ENCODE assay signal across 1 cellular context in genomic region chr19:17475541-17476115, GRCh38.
A peak's percentile ranks its signal among the peaks of the same experiment; 100 is the strongest.
TF ChIP-seq lines count a peak whose summit lies in the region.

No MANE protein-coding gene starts in this region.

TF ChIP-seq in HepG2, 621 proteins besides CTCF, POLR2A, EP300 and RAD21 (continued from another document and continues in another):
- TF ChIP-seq, protein P1, sequence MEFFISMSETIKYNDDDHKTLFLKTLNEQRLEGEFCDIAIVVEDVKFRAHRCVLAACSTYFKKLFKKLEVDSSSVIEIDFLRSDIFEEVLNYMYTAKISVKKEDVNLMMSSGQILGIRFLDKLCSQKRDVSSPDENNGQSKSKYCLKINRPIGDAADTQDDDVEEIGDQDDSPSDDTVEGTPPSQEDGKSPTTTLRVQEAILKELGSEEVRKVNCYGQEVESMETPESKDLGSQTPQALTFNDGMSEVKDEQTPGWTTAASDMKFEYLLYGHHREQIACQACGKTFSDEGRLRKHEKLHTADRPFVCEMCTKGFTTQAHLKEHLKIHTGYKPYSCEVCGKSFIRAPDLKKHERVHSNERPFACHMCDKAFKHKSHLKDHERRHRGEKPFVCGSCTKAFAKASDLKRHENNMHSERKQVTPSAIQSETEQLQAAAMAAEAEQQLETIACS (CRISPR knock-in tag; IDR thresholded peaks at IDR 0.05), result no peak
- TF ChIP-seq NFYB (CRISPR knock-in tag; IDR thresholded peaks at IDR 0.05) (no peak), MTA1 (CRISPR knock-in tag; IDR thresholded peaks at IDR 0.05; ENCODE audit: borderline replicate concordance) (no peak), ZNF564 (CRISPR knock-in tag; IDR thresholded peaks at IDR 0.05) (no peak), PBX2 (CRISPR knock-in tag; IDR thresholded peaks at IDR 0.05) (no peak), ZNF326 (CRISPR knock-in tag; IDR thresholded peaks at IDR 0.05; ENCODE audit: borderline replicate concordance) (no peak), ZNF713 (CRISPR knock-in tag; IDR thresholded peaks at IDR 0.05) (no peak), ZNF292 (CRISPR knock-in tag; IDR thresholded peaks at IDR 0.05; ENCODE audit: borderline replicate concordance, low read depth) (0 out of 2 replicates have a peak, but pooled peaks have one; percentile 29), ZNF556 (CRISPR knock-in tag; IDR thresholded peaks at IDR 0.05; ENCODE audit: borderline replicate concordance) (no peak), CBX2 (IDR thresholded peaks at IDR 0.05; ENCODE audit: low read depth, low read length) (no peak), CBX2 (CRISPR knock-in tag; IDR thresholded peaks at IDR 0.05; ENCODE audit: low read depth) (no peak), ZNF570 (CRISPR knock-in tag; IDR thresholded peaks at IDR 0.05; ENCODE audit: borderline replicate concordance) (no peak), ARID3A (IDR thresholded peaks at IDR 0.05; ENCODE audit: low read depth, low read length) (no peak), SETDB1 (CRISPR knock-in tag; IDR thresholded peaks at IDR 0.05; ENCODE audit: borderline replicate concordance) (no peak), FOXC1 (CRISPR knock-in tag; IDR thresholded peaks at IDR 0.05; ENCODE audit: borderline replicate concordance) (no peak), ZNF546 (CRISPR knock-in tag; conservative IDR thresholded peaks at IDR 0.05) (no peak), ZNF598 (CRISPR knock-in tag; IDR thresholded peaks at IDR 0.05; ENCODE audit: borderline replicate concordance) (no peak), FOXJ3 (CRISPR knock-in tag; IDR thresholded peaks at IDR 0.05; ENCODE audit: borderline replicate concordance) (no peak), ZNF780A (CRISPR knock-in tag; IDR thresholded peaks at IDR 0.05) (no peak), ZFP41 (CRISPR knock-in tag; IDR thresholded peaks at IDR 0.05; ENCODE audit: borderline replicate concordance) (no peak), HNRNPL (IDR thresholded peaks at IDR 0.05; ENCODE audit: low read depth, low read length) (peak; percentile 96), RARG (CRISPR knock-in tag; IDR thresholded peaks at IDR 0.05; ENCODE audit: low read depth) (no peak), MXI1 (IDR thresholded peaks at IDR 0.05; ENCODE audit: borderline replicate concordance, low read depth, low read length) (peak; percentile 49; the same call in 1 of the 3 replicates), RBFOX2 (IDR thresholded peaks at IDR 0.05; ENCODE audit: low read depth, low read length) (peak; percentile 29; the same call in 1 of the 2 replicates), GATA4 (IDR thresholded peaks at IDR 0.05; ENCODE audit: borderline replicate concordance, low read depth) (no peak), BORCS8-MEF2B (CRISPR knock-in tag; IDR thresholded peaks at IDR 0.05) (no peak), DPF2 (CRISPR knock-in tag; IDR thresholded peaks at IDR 0.05; ENCODE audit: borderline replicate concordance, low read depth) (0 out of 2 replicates have a peak, but pooled peaks have one; percentile 30), NPAS2 (CRISPR knock-in tag; IDR thresholded peaks at IDR 0.05; ENCODE audit: borderline replicate concordance) (no peak), KLF12 (CRISPR knock-in tag; IDR thresholded peaks at IDR 0.05; ENCODE audit: borderline replicate concordance) (no peak), ZNF619 (CRISPR knock-in tag; IDR thresholded peaks at IDR 0.05) (no peak; the same call in 1 of the 2 replicates), ZNF549 (CRISPR knock-in tag; IDR thresholded peaks at IDR 0.05) (no peak), KDM5B (CRISPR knock-in tag; IDR thresholded peaks at IDR 0.05; ENCODE audit: borderline replicate concordance) (no peak)
- TF ChIP-seq, protein P2, sequence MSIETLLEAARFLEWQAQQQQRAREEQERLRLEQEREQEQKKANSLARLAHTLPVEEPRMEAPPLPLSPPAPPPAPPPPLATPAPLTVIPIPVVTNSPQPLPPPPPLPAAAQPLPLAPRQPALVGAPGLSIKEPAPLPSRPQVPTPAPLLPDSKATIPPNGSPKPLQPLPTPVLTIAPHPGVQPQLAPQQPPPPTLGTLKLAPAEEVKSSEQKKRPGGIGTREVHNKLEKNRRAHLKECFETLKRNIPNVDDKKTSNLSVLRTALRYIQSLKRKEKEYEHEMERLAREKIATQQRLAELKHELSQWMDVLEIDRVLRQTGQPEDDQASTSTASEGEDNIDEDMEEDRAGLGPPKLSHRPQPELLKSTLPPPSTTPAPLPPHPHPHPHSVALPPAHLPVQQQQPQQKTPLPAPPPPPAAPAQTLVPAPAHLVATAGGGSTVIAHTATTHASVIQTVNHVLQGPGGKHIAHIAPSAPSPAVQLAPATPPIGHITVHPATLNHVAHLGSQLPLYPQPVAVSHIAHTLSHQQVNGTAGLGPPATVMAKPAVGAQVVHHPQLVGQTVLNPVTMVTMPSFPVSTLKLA (IDR thresholded peaks at IDR 0.05), result no peak
- TF ChIP-seq, protein P3, sequence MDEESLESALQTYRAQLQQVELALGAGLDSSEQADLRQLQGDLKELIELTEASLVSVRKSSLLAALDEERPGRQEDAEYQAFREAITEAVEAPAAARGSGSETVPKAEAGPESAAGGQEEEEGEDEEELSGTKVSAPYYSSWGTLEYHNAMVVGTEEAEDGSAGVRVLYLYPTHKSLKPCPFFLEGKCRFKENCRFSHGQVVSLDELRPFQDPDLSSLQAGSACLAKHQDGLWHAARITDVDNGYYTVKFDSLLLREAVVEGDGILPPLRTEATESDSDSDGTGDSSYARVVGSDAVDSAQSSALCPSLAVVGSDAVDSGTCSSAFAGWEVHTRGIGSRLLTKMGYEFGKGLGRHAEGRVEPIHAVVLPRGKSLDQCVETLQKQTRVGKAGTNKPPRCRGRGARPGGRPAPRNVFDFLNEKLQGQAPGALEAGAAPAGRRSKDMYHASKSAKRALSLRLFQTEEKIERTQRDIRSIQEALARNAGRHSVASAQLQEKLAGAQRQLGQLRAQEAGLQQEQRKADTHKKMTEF (CRISPR knock-in tag; IDR thresholded peaks at IDR 0.05), result no peak; the same call in 1 of the 2 replicates
- TF ChIP-seq, protein P4, sequence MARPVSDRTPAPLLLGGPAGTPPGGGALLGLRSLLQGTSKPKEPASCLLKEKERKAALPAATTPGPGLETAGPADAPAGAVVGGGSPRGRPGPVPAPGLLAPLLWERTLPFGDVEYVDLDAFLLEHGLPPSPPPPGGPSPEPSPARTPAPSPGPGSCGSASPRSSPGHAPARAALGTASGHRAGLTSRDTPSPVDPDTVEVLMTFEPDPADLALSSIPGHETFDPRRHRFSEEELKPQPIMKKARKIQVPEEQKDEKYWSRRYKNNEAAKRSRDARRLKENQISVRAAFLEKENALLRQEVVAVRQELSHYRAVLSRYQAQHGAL (CRISPR knock-in tag; IDR thresholded peaks at IDR 0.05; ENCODE audit: not compliant biosample characterization), result peak; percentile 67
- TF ChIP-seq, protein P5, sequence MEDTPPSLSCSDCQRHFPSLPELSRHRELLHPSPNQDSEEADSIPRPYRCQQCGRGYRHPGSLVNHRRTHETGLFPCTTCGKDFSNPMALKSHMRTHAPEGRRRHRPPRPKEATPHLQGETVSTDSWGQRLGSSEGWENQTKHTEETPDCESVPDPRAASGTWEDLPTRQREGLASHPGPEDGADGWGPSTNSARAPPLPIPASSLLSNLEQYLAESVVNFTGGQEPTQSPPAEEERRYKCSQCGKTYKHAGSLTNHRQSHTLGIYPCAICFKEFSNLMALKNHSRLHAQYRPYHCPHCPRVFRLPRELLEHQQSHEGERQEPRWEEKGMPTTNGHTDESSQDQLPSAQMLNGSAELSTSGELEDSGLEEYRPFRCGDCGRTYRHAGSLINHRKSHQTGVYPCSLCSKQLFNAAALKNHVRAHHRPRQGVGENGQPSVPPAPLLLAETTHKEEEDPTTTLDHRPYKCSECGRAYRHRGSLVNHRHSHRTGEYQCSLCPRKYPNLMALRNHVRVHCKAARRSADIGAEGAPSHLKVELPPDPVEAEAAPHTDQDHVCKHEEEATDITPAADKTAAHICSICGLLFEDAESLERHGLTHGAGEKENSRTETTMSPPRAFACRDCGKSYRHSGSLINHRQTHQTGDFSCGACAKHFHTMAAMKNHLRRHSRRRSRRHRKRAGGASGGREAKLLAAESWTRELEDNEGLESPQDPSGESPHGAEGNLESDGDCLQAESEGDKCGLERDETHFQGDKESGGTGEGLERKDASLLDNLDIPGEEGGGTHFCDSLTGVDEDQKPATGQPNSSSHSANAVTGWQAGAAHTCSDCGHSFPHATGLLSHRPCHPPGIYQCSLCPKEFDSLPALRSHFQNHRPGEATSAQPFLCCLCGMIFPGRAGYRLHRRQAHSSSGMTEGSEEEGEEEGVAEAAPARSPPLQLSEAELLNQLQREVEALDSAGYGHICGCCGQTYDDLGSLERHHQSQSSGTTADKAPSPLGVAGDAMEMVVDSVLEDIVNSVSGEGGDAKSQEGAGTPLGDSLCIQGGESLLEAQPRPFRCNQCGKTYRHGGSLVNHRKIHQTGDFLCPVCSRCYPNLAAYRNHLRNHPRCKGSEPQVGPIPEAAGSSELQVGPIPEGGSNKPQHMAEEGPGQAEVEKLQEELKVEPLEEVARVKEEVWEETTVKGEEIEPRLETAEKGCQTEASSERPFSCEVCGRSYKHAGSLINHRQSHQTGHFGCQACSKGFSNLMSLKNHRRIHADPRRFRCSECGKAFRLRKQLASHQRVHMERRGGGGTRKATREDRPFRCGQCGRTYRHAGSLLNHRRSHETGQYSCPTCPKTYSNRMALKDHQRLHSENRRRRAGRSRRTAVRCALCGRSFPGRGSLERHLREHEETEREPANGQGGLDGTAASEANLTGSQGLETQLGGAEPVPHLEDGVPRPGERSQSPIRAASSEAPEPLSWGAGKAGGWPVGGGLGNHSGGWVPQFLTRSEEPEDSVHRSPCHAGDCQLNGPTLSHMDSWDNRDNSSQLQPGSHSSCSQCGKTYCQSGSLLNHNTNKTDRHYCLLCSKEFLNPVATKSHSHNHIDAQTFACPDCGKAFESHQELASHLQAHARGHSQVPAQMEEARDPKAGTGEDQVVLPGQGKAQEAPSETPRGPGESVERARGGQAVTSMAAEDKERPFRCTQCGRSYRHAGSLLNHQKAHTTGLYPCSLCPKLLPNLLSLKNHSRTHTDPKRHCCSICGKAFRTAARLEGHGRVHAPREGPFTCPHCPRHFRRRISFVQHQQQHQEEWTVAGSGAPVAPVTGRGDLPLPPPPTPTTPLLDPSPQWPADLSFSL (CRISPR knock-in tag; IDR thresholded peaks at IDR 0.05), result no peak
- TF ChIP-seq, protein P6, sequence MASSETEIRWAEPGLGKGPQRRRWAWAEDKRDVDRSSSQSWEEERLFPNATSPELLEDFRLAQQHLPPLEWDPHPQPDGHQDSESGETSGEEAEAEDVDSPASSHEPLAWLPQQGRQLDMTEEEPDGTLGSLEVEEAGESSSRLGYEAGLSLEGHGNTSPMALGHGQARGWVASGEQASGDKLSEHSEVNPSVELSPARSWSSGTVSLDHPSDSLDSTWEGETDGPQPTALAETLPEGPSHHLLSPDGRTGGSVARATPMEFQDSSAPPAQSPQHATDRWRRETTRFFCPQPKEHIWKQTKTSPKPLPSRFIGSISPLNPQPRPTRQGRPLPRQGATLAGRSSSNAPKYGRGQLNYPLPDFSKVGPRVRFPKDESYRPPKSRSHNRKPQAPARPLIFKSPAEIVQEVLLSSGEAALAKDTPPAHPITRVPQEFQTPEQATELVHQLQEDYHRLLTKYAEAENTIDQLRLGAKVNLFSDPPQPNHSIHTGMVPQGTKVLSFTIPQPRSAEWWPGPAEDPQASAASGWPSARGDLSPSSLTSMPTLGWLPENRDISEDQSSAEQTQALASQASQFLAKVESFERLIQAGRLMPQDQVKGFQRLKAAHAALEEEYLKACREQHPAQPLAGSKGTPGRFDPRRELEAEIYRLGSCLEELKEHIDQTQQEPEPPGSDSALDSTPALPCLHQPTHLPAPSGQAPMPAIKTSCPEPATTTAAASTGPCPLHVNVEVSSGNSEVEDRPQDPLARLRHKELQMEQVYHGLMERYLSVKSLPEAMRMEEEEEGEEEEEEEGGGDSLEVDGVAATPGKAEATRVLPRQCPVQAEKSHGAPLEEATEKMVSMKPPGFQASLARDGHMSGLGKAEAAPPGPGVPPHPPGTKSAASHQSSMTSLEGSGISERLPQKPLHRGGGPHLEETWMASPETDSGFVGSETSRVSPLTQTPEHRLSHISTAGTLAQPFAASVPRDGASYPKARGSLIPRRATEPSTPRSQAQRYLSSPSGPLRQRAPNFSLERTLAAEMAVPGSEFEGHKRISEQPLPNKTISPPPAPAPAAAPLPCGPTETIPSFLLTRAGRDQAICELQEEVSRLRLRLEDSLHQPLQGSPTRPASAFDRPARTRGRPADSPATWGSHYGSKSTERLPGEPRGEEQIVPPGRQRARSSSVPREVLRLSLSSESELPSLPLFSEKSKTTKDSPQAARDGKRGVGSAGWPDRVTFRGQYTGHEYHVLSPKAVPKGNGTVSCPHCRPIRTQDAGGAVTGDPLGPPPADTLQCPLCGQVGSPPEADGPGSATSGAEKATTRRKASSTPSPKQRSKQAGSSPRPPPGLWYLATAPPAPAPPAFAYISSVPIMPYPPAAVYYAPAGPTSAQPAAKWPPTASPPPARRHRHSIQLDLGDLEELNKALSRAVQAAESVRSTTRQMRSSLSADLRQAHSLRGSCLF (CRISPR knock-in tag; IDR thresholded peaks at IDR 0.05; ENCODE audit: borderline replicate concordance), result no peak
- TF ChIP-seq, protein P7, sequence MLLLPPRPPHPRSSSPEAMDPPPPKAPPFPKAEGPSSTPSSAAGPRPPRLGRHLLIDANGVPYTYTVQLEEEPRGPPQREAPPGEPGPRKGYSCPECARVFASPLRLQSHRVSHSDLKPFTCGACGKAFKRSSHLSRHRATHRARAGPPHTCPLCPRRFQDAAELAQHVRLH (CRISPR knock-in tag; IDR thresholded peaks at IDR 0.05; ENCODE audit: borderline replicate concordance, low read depth), result no peak
